In genomic region chr2:180516204-180516603, GRCh38 we compare ENCODE assay signal across 21 cellular contexts.
DNase-seq lines count a peak whose midpoint lies in the region; ATAC-seq and TF ChIP-seq lines count a peak whose summit lies in the region.
"Had no signal": no experiment of that assay in that cellular context is flagged by ENCODE, and none has a peak within 500 bp of the region (broad histone marks: within the 10 kb centered on the region; RNA-seq: fewer than 3 reads in every experiment).

No MANE protein-coding gene starts in this region.

- H2AFZ ChIP-seq in parathyroid adenoma: peak overlapping the region; percentile 54

- H3K36me3 Mint-ChIP-seq in activated CD4-positive, alpha-beta T cell treated with anti-CD3 and anti-CD28 coated beads, Interleukin-2, amount 10 ng/mL, durations not matched to agents 24 days and 14 days (ENCODE audit: low read depth): no peaks in the 10 kb centered on the region

- TF ChIP-seq CTCF in parathyroid adenoma (IDR thresholded peaks at IDR 0.05) (no peak), A673 (conservative IDR thresholded peaks at IDR 0.05; ENCODE audit: low read depth, low read length) (no peak)

- no peaks in the 10 kb centered on the region for H3K79me2 ChIP-seq in parathyroid adenoma

- H3K36me3 ChIP-seq in parathyroid adenoma (ENCODE audit: control insufficient read depth, insufficient read depth, low read length) (no peaks in the 10 kb centered on the region), A673 (ENCODE audit: insufficient read depth, low read length, poor library complexity, severe bottlenecking) (no peaks in the 10 kb centered on the region)
- H3K36me3 ChIP-seq: cardiac muscle cell, right lobe of liver, upper lobe of left lung had no signal

- H3K4me2 ChIP-seq in parathyroid adenoma (ENCODE audit: low read length): no peak overlapping the region

- no peak overlapping the region for H3K9ac ChIP-seq in parathyroid adenoma

- no peak overlapping the region for H3K4me3 Mint-ChIP-seq in activated CD4-positive, alpha-beta T cell treated with anti-CD3 and anti-CD28 coated beads, Interleukin-2, amount 10 ng/mL, durations not matched to agents 24 days and 14 days
- H3K4me3 Mint-ChIP-seq: activated CD4-positive, alpha-beta T cell treated with anti-CD3 and anti-CD28 coated beads for 36 hours; activated naive CD8-positive, alpha-beta T cell treated with anti-CD3 and anti-CD28 coated beads, Interleukin-2, amount 50 U/mL, for 24 hours; endodermal cell; T-helper 17 cell had no signal

- H3K27ac ChIP-seq in parathyroid adenoma (no peak overlapping the region), A673 (ENCODE audit: low read depth, low read length, poor library complexity, severe bottlenecking) (no peak overlapping the region)
- H3K27ac ChIP-seq: C4-2B, cardiac muscle cell, foreskin keratinocyte, right lobe of liver, upper lobe of left lung had no signal

- H3K27me3 Mint-ChIP-seq in activated CD4-positive, alpha-beta T cell treated with anti-CD3 and anti-CD28 coated beads, Interleukin-2, amount 10 ng/mL, durations not matched to agents 24 days and 14 days: no peaks in the 10 kb centered on the region
- H3K27me3 Mint-ChIP-seq: activated CD4-positive, alpha-beta T cell treated with anti-CD3 and anti-CD28 coated beads for 36 hours had no signal

- no peak for DNase-seq in activated CD4-positive, CD25-positive, alpha-beta regulatory T cell (lab: John Stamatoyannopoulos, UW)
- DNase-seq in A673 (ENCODE audit: low spot score): no peak
- DNase-seq in activated CD4-positive, alpha-beta T cell treated with anti-CD3 and anti-CD28 coated beads, Interleukin-2, amount 10 ng/mL, durations not matched to agents 24 days and 14 days: no peak
- DNase-seq: activated CD4-positive, alpha-beta T cell treated with anti-CD3 and anti-CD28 coated beads for 36 hours; activated naive CD8-positive, alpha-beta T cell treated with anti-CD3 and anti-CD28 coated beads, Interleukin-2, amount 50 U/mL, for 24 hours; activated T-cell treated with anti-CD3 and anti-CD28 coated beads for 4 hours; DND-41; endodermal cell; foreskin keratinocyte; NCI-H2081; NCI-H748 treated with DMSO at 0.1 percent for 48 hours; right lobe of liver; stimulated activated CD4-positive, alpha-beta T cell treated with anti-CD3 and anti-CD28 coated beads, Interleukin-2, amount 100 ng/mL, for 48 hours; T-helper 17 cell; upper lobe of left lung had no signal

- no peaks in the 10 kb centered on the region for H3K9me3 Mint-ChIP-seq in activated CD4-positive, alpha-beta T cell treated with anti-CD3 and anti-CD28 coated beads, Interleukin-2, amount 10 ng/mL, durations not matched to agents 24 days and 14 days
- H3K9me3 Mint-ChIP-seq: activated naive CD8-positive, alpha-beta T cell treated with anti-CD3 and anti-CD28 coated beads, Interleukin-2, amount 50 U/mL, for 24 hours; endodermal cell had no signal

- no peaks in the 10 kb centered on the region for H3K9me3 ChIP-seq in parathyroid adenoma (ENCODE audit: control insufficient read depth, low read length)
- no peaks in the 10 kb centered on the region for H3K9me3 ChIP-seq in A673 (ENCODE audit: low read depth, low read length, poor library complexity, severe bottlenecking)
- H3K9me3 ChIP-seq: right lobe of liver, upper lobe of left lung had no signal

- H3K4me3 ChIP-seq in parathyroid adenoma (ENCODE audit: low read depth, low read length): no peak overlapping the region
- no peak overlapping the region for H3K4me3 ChIP-seq in A673 (ENCODE audit: low read depth, low read length, poor library complexity, severe bottlenecking)
- H3K4me3 ChIP-seq: cardiac muscle cell, right lobe of liver, upper lobe of left lung had no signal

- BruUV-seq in A673 (replicated peaks; lab: Mats Ljungman, UMichigan): no TSS peak

- POLR2A ChIA-PET in A673 (lab: Charles Lee; ENCODE audit: low non-redundant PET): no interaction called here

- ATAC-seq in GM19351 (IDR thresholded peaks at IDR 0.05; ENCODE audit: unreplicated experiment) (peak; percentile 74), HG02588 (IDR thresholded peaks at IDR 0.05; ENCODE audit: unreplicated experiment) (peak; percentile 64), HG03469 (IDR thresholded peaks at IDR 0.05; ENCODE audit: unreplicated experiment) (peak; percentile 61)
- ATAC-seq: activated CD4-positive, alpha-beta T cell treated with anti-CD3 and anti-CD28 coated beads for 36 hours; activated naive CD8-positive, alpha-beta T cell treated with anti-CD3 and anti-CD28 coated beads, Interleukin-2, amount 50 U/mL, for 24 hours; foreskin keratinocyte; right lobe of liver; T-helper 17 cell had no signal

- intact Hi-C loops in A673 (cut with micrococcal nuclease; ENCODE audit: unreplicated experiment): no loop called here
- intact Hi-C loops in activated CD4-positive, alpha-beta T cell treated with anti-CD3 and anti-CD28 coated beads, Interleukin-2, amount 10 ng/mL, durations not matched to agents 24 days and 14 days (cut with micrococcal nuclease): no loop called here

- CTCF ChIA-PET in A673 (lab: Charles Lee): no interaction called here

- no peaks in the 10 kb centered on the region for H3K27me3 ChIP-seq in parathyroid adenoma (ENCODE audit: control insufficient read depth, insufficient read depth, low read length)
- H3K27me3 ChIP-seq in A673 (replicated peaks; ENCODE audit: insufficient read depth, low read depth, low read length, poor library complexity): no peaks in the 10 kb centered on the region
- H3K27me3 ChIP-seq: cardiac muscle cell, foreskin keratinocyte, right lobe of liver, upper lobe of left lung had no signal

- H3K4me1 Mint-ChIP-seq in activated CD4-positive, alpha-beta T cell treated with anti-CD3 and anti-CD28 coated beads, Interleukin-2, amount 10 ng/mL, durations not matched to agents 24 days and 14 days: no peaks in the 10 kb centered on the region
- H3K4me1 Mint-ChIP-seq: activated CD4-positive, alpha-beta T cell treated with anti-CD3 and anti-CD28 coated beads for 36 hours; activated naive CD8-positive, alpha-beta T cell treated with anti-CD3 and anti-CD28 coated beads, Interleukin-2, amount 50 U/mL, for 24 hours had no signal

- H3K27ac Mint-ChIP-seq in activated CD4-positive, alpha-beta T cell treated with anti-CD3 and anti-CD28 coated beads, Interleukin-2, amount 10 ng/mL, durations not matched to agents 24 days and 14 days: no peak overlapping the region
- H3K27ac Mint-ChIP-seq: activated CD4-positive, alpha-beta T cell treated with anti-CD3 and anti-CD28 coated beads for 36 hours; activated naive CD8-positive, alpha-beta T cell treated with anti-CD3 and anti-CD28 coated beads, Interleukin-2, amount 50 U/mL, for 24 hours; endodermal cell; T-helper 17 cell had no signal

- peaks cover 6% of the 10 kb centered on the region for H3K4me1 ChIP-seq in parathyroid adenoma
- no peaks in the 10 kb centered on the region for H3K4me1 ChIP-seq in A673 (ENCODE audit: insufficient read depth, low read length, poor library complexity, severe bottlenecking)
- H3K4me1 ChIP-seq: right lobe of liver, upper lobe of left lung had no signal
